Comparison of ENCODE assay signal across 15 cellular contexts in the genomic region with DNA sequence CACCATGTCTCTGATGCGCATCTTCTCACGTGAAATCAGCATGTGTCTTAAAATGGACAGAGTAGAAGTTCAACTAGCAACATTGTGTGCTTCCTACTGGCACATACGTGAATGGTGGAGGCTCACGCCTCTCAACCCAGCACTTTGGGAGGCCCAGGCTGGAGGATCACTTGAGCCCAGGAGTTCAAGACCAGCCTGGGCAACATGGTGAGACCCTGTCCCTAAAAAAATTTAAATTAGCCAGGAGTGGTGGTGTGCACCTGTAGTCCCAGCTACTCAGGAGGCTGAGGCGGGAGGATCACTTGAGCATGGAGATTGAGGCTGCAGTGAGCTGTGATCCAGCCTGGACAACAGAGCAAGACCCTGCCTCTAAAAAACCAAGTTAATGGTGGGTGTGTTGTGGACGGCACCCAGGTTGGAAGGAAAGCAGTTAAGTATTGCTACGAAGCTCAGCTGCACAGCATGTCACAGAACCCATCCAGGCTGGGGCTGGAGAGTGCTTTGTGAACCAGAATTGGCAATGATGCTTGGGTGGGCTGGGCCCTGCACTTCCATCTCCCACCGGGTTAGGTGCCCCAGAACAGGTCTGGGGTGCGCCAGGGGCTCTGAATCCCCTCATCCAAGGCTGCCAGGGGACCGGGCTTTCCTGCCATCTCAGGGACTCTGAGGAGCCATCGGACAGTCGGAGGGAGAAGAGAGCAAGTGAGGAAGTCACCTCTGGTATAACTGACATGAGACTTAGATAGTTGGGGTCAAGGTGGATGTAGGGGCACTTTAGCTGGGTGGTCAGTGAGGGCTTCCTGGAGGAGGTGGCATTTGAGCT. TPM values are rescaled to one million over a fixed set of nuclear protein-coding genes. Genes with fewer than 3 reads are reported as not detected.
DNase-seq lines count a peak whose midpoint lies in the region; ATAC-seq and TF ChIP-seq lines count a peak whose summit lies in the region.
"Had no signal": no experiment of that assay in that cellular context is flagged by ENCODE, and none has a peak within 500 bp of the region (broad histone marks: within the 10 kb centered on the region; RNA-seq: fewer than 3 reads in every experiment).

No MANE protein-coding gene starts in this region.

- POLR2A ChIA-PET in CD8-positive, alpha-beta memory T cell (lab: Charles Lee), result no interaction called here

- peaks cover 0 to 8% (median 3%) of the 10 kb centered on the region in 3 donors for H3K4me1 Mint-ChIP-seq in CD8-positive, alpha-beta memory T cell

- H3K27me3 ChIP-seq in CD8-positive, alpha-beta memory T cell (ENCODE audit: insufficient read depth, low read length, poor library complexity, severe bottlenecking), result no peaks in the 10 kb centered on the region
- H3K27me3 ChIP-seq in HUES6 (ENCODE audit: control insufficient read depth, insufficient read depth, low read length) (peaks cover 2% of the 10 kb centered on the region; the same call in 1 of the 2 replicates), neutrophil (no peaks in the 10 kb centered on the region), BE2C (no peaks in the 10 kb centered on the region)
- H3K27me3 ChIP-seq: gastrocnemius medialis had no signal

- peaks cover 4 to 9% of the 10 kb centered on the region in 2 donors for H3K27me3 Mint-ChIP-seq in CD8-positive, alpha-beta memory T cell

- H3K27ac ChIP-seq in CD8-positive, alpha-beta memory T cell (ENCODE audit: low read depth, low read length), result peak overlapping the region; percentile 4
- H3K27ac ChIP-seq in HUES6 (ENCODE audit: low read depth, low read length) (peak overlapping the region; percentile 84; the same call in 1 of the 2 replicates), neutrophil (peak overlapping the region; percentile 88)
- H3K27ac ChIP-seq: gastrocnemius medialis had no signal

- no peak overlapping the region for H3K4me3 ChIP-seq in CD8-positive, alpha-beta memory T cell (ENCODE audit: low read length)
- H3K4me3 ChIP-seq in HUES6 (ENCODE audit: low read depth, low read length) (no peak overlapping the region), neutrophil (ENCODE audit: low read depth in 1 of 2, low read length in 1 of 2) (peak overlapping the region; percentile 53 to 60), BE2C (ENCODE audit: low read depth, low read length) (no peak overlapping the region)

- no peaks in the 10 kb centered on the region for H3K9me3 Mint-ChIP-seq in CD8-positive, alpha-beta memory T cell
- H3K9me3 Mint-ChIP-seq: activated T-helper 1 cell treated with anti-CD3 and anti-CD28 coated beads, Interleukin-12 subunit alpha, Interleukin-12 subunit beta, Interleukin-2, Interleukin-4 antibody, amounts not matched to agents 30 ng/mL and 10 ng/mL and 1 ng/mL, durations not matched to agents 14 hours and 24 hours and 36 hours; naive thymus-derived CD4-positive, alpha-beta T cell; T-cell had no signal

- no peaks in the 10 kb centered on the region for H3K4me1 ChIP-seq in CD8-positive, alpha-beta memory T cell (ENCODE audit: insufficient read depth, low read length)
- H3K4me1 ChIP-seq in HUES6 (ENCODE audit: control insufficient read depth, insufficient read depth, low read length), result peaks cover 22% of the 10 kb centered on the region
- peaks cover 55 to 56% of the 10 kb centered on the region in 2 experiments for H3K4me1 ChIP-seq in neutrophil (ENCODE audit: control insufficient read depth in 1 of 2, insufficient read depth in 1 of 2, low read depth in 1 of 2, low read length in 1 of 2)
- H3K4me1 ChIP-seq in BE2C, result peaks cover 12% of the 10 kb centered on the region
- H3K4me1 ChIP-seq: gastrocnemius medialis had no signal

- no peak for TF ChIP-seq CTCF in neutrophil (IDR thresholded peaks at IDR 0.05)
- TF ChIP-seq CTCF in BE2C (IDR thresholded peaks at IDR 0.05; ENCODE audit: low read depth, low read length), result no peak

- H3K9me3 ChIP-seq in CD8-positive, alpha-beta memory T cell (ENCODE audit: low read length), result no peaks in the 10 kb centered on the region
- no peaks in the 10 kb centered on the region for H3K9me3 ChIP-seq in HUES6 (ENCODE audit: control insufficient read depth, insufficient read depth, low read depth, low read length)
- no peaks in the 10 kb centered on the region for H3K9me3 ChIP-seq in neutrophil
- no peaks in the 10 kb centered on the region for H3K9me3 ChIP-seq in BE2C
- H3K9me3 ChIP-seq: gastrocnemius medialis had no signal

- ATAC-seq in GM18517 (IDR thresholded peaks at IDR 0.05; ENCODE audit: unreplicated experiment), result no peak
- no peak for ATAC-seq in GM19455 (IDR thresholded peaks at IDR 0.05; ENCODE audit: unreplicated experiment)
- no peak for ATAC-seq in HG03280 (IDR thresholded peaks at IDR 0.05; ENCODE audit: unreplicated experiment)

- no peaks in the 10 kb centered on the region for H3K36me3 Mint-ChIP-seq in CD8-positive, alpha-beta memory T cell
- H3K36me3 Mint-ChIP-seq: naive thymus-derived CD4-positive, alpha-beta T cell; T-cell had no signal

- DNase-seq in CD8-positive, alpha-beta memory T cell, result no peak
- DNase-seq in ecto neural progenitor cell (ENCODE audit: low spot score) (peak; percentile 46), BE2C (no peak)
- DNase-seq: anterior cingulate cortex; effector CD8-positive, alpha-beta T cell; NCI-H1092 had no signal

- H3K4me3 Mint-ChIP-seq in CD8-positive, alpha-beta memory T cell, result no peak overlapping the region
- H3K4me3 Mint-ChIP-seq: activated T-helper 1 cell treated with anti-CD3 and anti-CD28 coated beads, Interleukin-12 subunit alpha, Interleukin-12 subunit beta, Interleukin-2, Interleukin-4 antibody, amounts not matched to agents 30 ng/mL and 10 ng/mL and 1 ng/mL, durations not matched to agents 14 hours and 24 hours and 36 hours; naive thymus-derived CD4-positive, alpha-beta T cell had no signal

- no peaks in the 10 kb centered on the region for H3K36me3 ChIP-seq in CD8-positive, alpha-beta memory T cell (ENCODE audit: insufficient read depth, low read length)
- H3K36me3 ChIP-seq in HUES6 (ENCODE audit: control insufficient read depth, insufficient read depth, low read length) (no peaks in the 10 kb centered on the region), neutrophil (no peaks in the 10 kb centered on the region), BE2C (no peaks in the 10 kb centered on the region)
- H3K36me3 ChIP-seq: gastrocnemius medialis had no signal

- H3K9ac ChIP-seq in HUES6 (ENCODE audit: low read length), result peak overlapping the region; percentile 77

- H3K27ac Mint-ChIP-seq in CD8-positive, alpha-beta memory T cell, result peak overlapping the region in 3 of 8 donors; percentile 17 to 75 (median 24)
- H3K27ac Mint-ChIP-seq: activated T-helper 1 cell treated with anti-CD3 and anti-CD28 coated beads, Interleukin-12 subunit alpha, Interleukin-12 subunit beta, Interleukin-2, Interleukin-4 antibody, amounts not matched to agents 30 ng/mL and 10 ng/mL and 1 ng/mL, durations not matched to agents 14 hours and 24 hours and 36 hours; naive thymus-derived CD4-positive, alpha-beta T cell had no signal

- CTCF ChIA-PET in CD8-positive, alpha-beta memory T cell (lab: Charles Lee), result no interaction called here

RNA-seq across cellular contexts. Expression of a gene that starts 33.0 kb away (rescaled TPM):
- total RNA-seq in CD8-positive, alpha-beta memory T cell, result 10 to 100 TPM; 18.7 to 22.8 TPM
- polyA plus RNA-seq in CD8-positive, alpha-beta memory T cell, result 0.98 TPM
- polyA plus RNA-seq in BE2C (2012; ENCODE audit: insufficient read depth, insufficient read length, low read depth), result 43.2 TPM

RNA-seq across cellular contexts. Expression of a gene that starts 33.3 kb away (rescaled TPM):
- under 1 TPM in 1 of 2 experiments, not detected in 1; 0.29 TPM for total RNA-seq in CD8-positive, alpha-beta memory T cell
- polyA plus RNA-seq in CD8-positive, alpha-beta memory T cell, result not detected
- 3.2 TPM for polyA plus RNA-seq in BE2C (2012; ENCODE audit: insufficient read depth, insufficient read length, low read depth)
- polyA plus RNA-seq: naive thymus-derived CD4-positive, alpha-beta T cell had no signal

Comparison
In these comparisons a context has a peak if more than half of its experiments do, and no peak if none do; other contexts are left out.
1. H3K27ac ChIP-seq: peak in every context shown above with its lines; median percentile 88 in neutrophil; 84 in HUES6; 4 in CD8-positive, alpha-beta memory T cell.
2. H3K4me3 ChIP-seq: peak in neutrophil (2 of 2); none in CD8-positive, alpha-beta memory T cell (single experiment), HUES6 (single experiment) and BE2C (single experiment).